In genomic region chr2:158464426-158465281, GRCh38 we compare ENCODE assay signal across 8 cellular contexts. TPM values are rescaled to one million over a fixed set of nuclear protein-coding genes. Genes with fewer than 3 reads are reported as not detected.
DNase-seq lines count a peak whose midpoint lies in the region; ATAC-seq and TF ChIP-seq lines count a peak whose summit lies in the region.

No MANE protein-coding gene starts in this region.

- peak; percentile 73 to 77 for ATAC-seq in activated CD4-positive, CD25-positive, alpha-beta regulatory T cell treated with anti-CD3 and anti-CD28 coated beads, Interleukin-2, amount 50 U/mL, for 24 hours
- peak; percentile 85 for ATAC-seq in stimulated activated effector memory CD8-positive, alpha-beta T cell treated with anti-CD3 and anti-CD28 coated beads, Interleukin-12 subunit alpha, Interleukin-12 subunit beta, amount 100 ng/mL, for 72 hours

- H3K18ac ChIP-seq in H9 (ENCODE audit: insufficient read length, low read depth, low read length) = no peak overlapping the region

- H3K4me2 ChIP-seq in H9 (ENCODE audit: insufficient read depth, insufficient read length, low read length) = no peak overlapping the region

- no peaks in the 10 kb centered on the region for H3K79me1 ChIP-seq in H9 (ENCODE audit: insufficient read depth, low read depth, low read length, poor library complexity, severe bottlenecking)

- peaks cover 23 to 25% of the 10 kb centered on the region in 2 experiments for H3K4me1 Mint-ChIP-seq in H9
- peaks cover 13% of the 10 kb centered on the region for H3K4me1 Mint-ChIP-seq in stimulated activated effector memory CD8-positive, alpha-beta T cell treated with anti-CD3 and anti-CD28 coated beads, Interleukin-12 subunit alpha, Interleukin-12 subunit beta, amount 100 ng/mL, for 72 hours

- H2BK20ac ChIP-seq in H9 (ENCODE audit: low read depth, low read length, poor library complexity, severe bottlenecking) = no peak overlapping the region

- no peak overlapping the region for H3K4me3 Mint-ChIP-seq in H9
- H3K4me3 Mint-ChIP-seq in stimulated activated effector memory CD8-positive, alpha-beta T cell treated with anti-CD3 and anti-CD28 coated beads, Interleukin-12 subunit alpha, Interleukin-12 subunit beta, amount 100 ng/mL, for 72 hours = no peak overlapping the region

- H3K23me2 ChIP-seq in H9 (ENCODE audit: insufficient read length, low read depth, low read length, poor library complexity, severe bottlenecking) = no peaks in the 10 kb centered on the region

- no peak overlapping the region for H3K23ac ChIP-seq in H9 (ENCODE audit: insufficient read length, low read depth, low read length)

- H4K5ac ChIP-seq in H9 (ENCODE audit: insufficient read length, low read depth, low read length) = no peak overlapping the region

- H3K27ac ChIP-seq in H9 (ENCODE audit: insufficient read length, low read depth, low read length) (no peak overlapping the region), colonic mucosa (no peak overlapping the region)

- no peak overlapping the region for H3K56ac ChIP-seq in H9 (ENCODE audit: insufficient read length, low read depth, low read length)

- no peak overlapping the region for H3K14ac ChIP-seq in H9 (ENCODE audit: insufficient read depth, low read length)

- no peak overlapping the region for H2BK12ac ChIP-seq in H9 (ENCODE audit: insufficient read length, low read depth, low read length)

- H3K9me3 ChIP-seq in H9 (ENCODE audit: control insufficient read depth, low read depth, low read length) = no peaks in the 10 kb centered on the region
- H3K9me3 ChIP-seq in colonic mucosa = no peaks in the 10 kb centered on the region

- no peak overlapping the region for H3K27ac Mint-ChIP-seq in H9
- H3K27ac Mint-ChIP-seq in stimulated activated effector memory CD8-positive, alpha-beta T cell treated with anti-CD3 and anti-CD28 coated beads, Interleukin-12 subunit alpha, Interleukin-12 subunit beta, amount 100 ng/mL, for 72 hours = no peak overlapping the region

- peaks cover 18% of the 10 kb centered on the region; the same call in 1 of the 2 replicates for H3K79me2 ChIP-seq in H9 (ENCODE audit: insufficient read depth, low read length)

- H3K36me3 ChIP-seq in colonic mucosa = no peaks in the 10 kb centered on the region

- H2AK5ac ChIP-seq in H9 (ENCODE audit: insufficient read length, low read length) = no peak overlapping the region

- no CpG with 5 or more reads among the region's 4 CpGs for WGBS in H9 (ENCODE audit: extremely low coverage, insufficient read length, low lambda C conversion rate)

- H3K9ac ChIP-seq in H9 (ENCODE audit: extremely low read depth, insufficient read length, low read length) (no peak overlapping the region), colonic mucosa (ENCODE audit: low read depth in 2 of 2, low read length in 2 of 2) (no peak overlapping the region)

- intact Hi-C loops in colonic mucosa (cut with DNase I) = loop anchor here (10.0 kb wide), 1 partner anchor 420 kb away; no protein-coding TSS in a partner anchor

- TF ChIP-seq CTCF in H9 (conservative IDR thresholded peaks at IDR 0.05) (peak; percentile 76), colonic mucosa (IDR thresholded peaks at IDR 0.05) (peak; percentile 32)

- no peak overlapping the region for H2BK5ac ChIP-seq in H9 (ENCODE audit: insufficient read length, low read length)

- H2AFZ ChIP-seq in H9 (ENCODE audit: low read length) = no peak overlapping the region

- H2BK120ac ChIP-seq in H9 (ENCODE audit: low read depth, low read length, poor library complexity, severe bottlenecking) = no peak overlapping the region

- H4K8ac ChIP-seq in H9 (replicated peaks; ENCODE audit: insufficient read length, low read depth, low read length) = no peak overlapping the region

- H3K4me1 ChIP-seq in H9 (ENCODE audit: insufficient read depth, low read length) (peaks cover 2% of the 10 kb centered on the region; the same call in 1 of the 2 replicates), colonic mucosa (no peaks in the 10 kb centered on the region)

- H4K91ac ChIP-seq in H9 (ENCODE audit: insufficient read length, low read depth, low read length) = no peak overlapping the region

- H2BK15ac ChIP-seq in H9 (ENCODE audit: low read depth, low read length) = no peak overlapping the region

- no peak for DNase-seq in activated CD4-positive, CD25-positive, alpha-beta regulatory T cell (lab: John Stamatoyannopoulos, UW)
- DNase-seq in H9 (no peak), NCI-H2029 (lab: John Stamatoyannopoulos, UW) (peak; percentile 62), colonic mucosa (no peak), amniotic stem cell (lab: John Stamatoyannopoulos, UW) (no peak)
- no peak for DNase-seq in stimulated activated effector memory CD8-positive, alpha-beta T cell treated with anti-CD3 and anti-CD28 coated beads, Interleukin-12 subunit alpha, Interleukin-12 subunit beta, amount 100 ng/mL, for 72 hours (ENCODE audit: low spot score in 2 of 2)
- no peak for DNase-seq in stimulated activated CD4-positive, alpha-beta T cell treated with anti-CD3 and anti-CD28 coated beads, Interleukin-1b, Interleukin-23, amount 100 ng/mL, for 48 hours

- no peak overlapping the region for H3T11ph ChIP-seq in H9 (ENCODE audit: low read length)

- H3K4ac ChIP-seq in H9 (ENCODE audit: low read depth, low read length) = no peak overlapping the region

- peaks cover 5 to 12% (median 7%) of the 10 kb centered on the region in 3 experiments for H3K36me3 Mint-ChIP-seq in H9 (ENCODE audit: insufficient read depth in 1 of 3, low read depth in 3 of 3)
- no peaks in the 10 kb centered on the region for H3K36me3 Mint-ChIP-seq in stimulated activated effector memory CD8-positive, alpha-beta T cell treated with anti-CD3 and anti-CD28 coated beads, Interleukin-12 subunit alpha, Interleukin-12 subunit beta, amount 100 ng/mL, for 72 hours

- H3K4me3 ChIP-seq in colonic mucosa = no peak overlapping the region

- H3K27me3 Mint-ChIP-seq in H9 (ENCODE audit: low read depth) = no peaks in the 10 kb centered on the region

- no peaks in the 10 kb centered on the region for H3K9me3 Mint-ChIP-seq in H9
- no peaks in the 10 kb centered on the region for H3K9me3 Mint-ChIP-seq in stimulated activated effector memory CD8-positive, alpha-beta T cell treated with anti-CD3 and anti-CD28 coated beads, Interleukin-12 subunit alpha, Interleukin-12 subunit beta, amount 100 ng/mL, for 72 hours

- no peaks in the 10 kb centered on the region for H3K27me3 ChIP-seq in H9 (ENCODE audit: insufficient read depth, low read length)
- H3K27me3 ChIP-seq in colonic mucosa = no peaks in the 10 kb centered on the region

- no peaks in the 10 kb centered on the region for H4K20me1 ChIP-seq in H9 (ENCODE audit: control insufficient read depth, insufficient read depth, insufficient read length)

RNA-seq across cellular contexts. Expression of gene PKP4, which starts 7.9 kb away (rescaled TPM):
- total RNA-seq in H9 (2021) (52.0 and 52.3 TPM in 2 replicates), colonic mucosa (10 to 100 TPM; 43.7 to 67.3 TPM)

RNA-seq across cellular contexts. Expression of gene CCDC148, which starts 8.1 kb away (rescaled TPM):
- 1.1 and 1.5 TPM in 2 replicates for total RNA-seq in H9 (2021)
- total RNA-seq in colonic mucosa = under 1 TPM; 0.13 to 0.49 TPM
